In the genomic region with DNA sequence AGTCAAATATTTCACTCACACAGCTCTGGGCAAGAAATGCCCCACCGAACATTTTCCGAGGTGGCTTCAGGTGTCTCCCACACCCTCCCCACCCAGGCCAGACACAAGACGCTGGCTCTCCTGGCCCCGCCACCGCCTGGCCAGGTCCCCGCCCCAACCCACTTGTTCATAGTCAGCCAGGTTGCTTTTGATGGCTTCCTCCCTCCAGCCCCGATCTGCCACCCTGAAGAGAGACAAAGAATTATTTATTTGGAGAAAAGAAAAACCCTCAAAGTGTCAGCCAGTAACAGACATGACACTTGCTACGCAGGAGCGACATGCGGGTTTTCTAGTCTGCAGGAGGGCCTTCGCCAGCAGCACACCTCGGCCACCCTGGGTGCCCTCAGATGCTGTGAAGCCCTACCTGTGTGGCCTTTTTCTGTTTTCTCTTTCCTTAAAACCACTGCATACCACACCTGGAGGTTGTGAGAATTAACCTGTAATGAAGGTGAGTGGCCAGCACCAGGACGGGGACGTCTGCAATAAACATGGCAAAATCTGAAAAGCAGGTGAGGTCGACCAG, we compare ENCODE assay signal across 17 cellular contexts. TPM values are rescaled to one million over a fixed set of nuclear protein-coding genes. Genes with fewer than 3 reads are reported as not detected.
DNase-seq lines count a peak whose midpoint lies in the region; ATAC-seq, FAIRE-seq and TF ChIP-seq lines count a peak whose summit lies in the region.
"Had no signal": no experiment of that assay in that cellular context is flagged by ENCODE, and none has a peak within 500 bp of the region (broad histone marks: within the 10 kb centered on the region; RNA-seq: fewer than 3 reads in every experiment).

No MANE protein-coding gene starts in this region.

- H3K4me1 ChIP-seq in GM12878 (ENCODE audit: control insufficient read depth, insufficient read depth, low read length): peaks cover 72% of the 10 kb centered on the region
- H3K4me1 ChIP-seq in mesodermal cell (ENCODE audit: control insufficient read depth, insufficient read depth, low read length, poor library complexity, severe bottlenecking): peaks cover 43% of the 10 kb centered on the region
- peaks cover 76% of the 10 kb centered on the region for H3K4me1 ChIP-seq in testis
- H3K4me1 ChIP-seq in HepG2 (ENCODE audit: insufficient read depth, low read length): peaks cover 39% of the 10 kb centered on the region

- H2AFZ ChIP-seq in GM12878 (ENCODE audit: control insufficient read depth, low read depth, low read length) (peak overlapping the region; percentile 57), HepG2 (ENCODE audit: low read length) (no peak overlapping the region)

- no peaks in the 10 kb centered on the region for H3K27me3 Mint-ChIP-seq in activated naive CD4-positive, alpha-beta T cell treated with anti-CD3 and anti-CD28 coated beads, Interleukin-2, amount 50 U/mL, for 24 hours

- no peak for DNase-seq in activated naive CD4-positive, alpha-beta T cell (lab: John Stamatoyannopoulos, UW)
- DNase-seq in GM12878 (ENCODE audit: low read depth, low spot score) (no peak), testis (no peak), HepG2 (ENCODE audit: low spot score) (no peak)
- DNase-seq: activated CD8-positive, alpha-beta memory T cell treated with anti-CD3 and anti-CD28 coated beads, Interleukin-2, amount 50 U/mL, for 48 hours; cerebellar nuclear complex; GF-D8; NCI-H187; stimulated activated CD4-positive, alpha-beta T cell treated with anti-CD3 and anti-CD28 coated beads, Interleukin-4, amount 100 ng/mL, for 1 hour; uterus had no signal

- POLR2A ChIA-PET in GM12878 (lab: Charles Lee) (no interaction called here), HepG2 (lab: Yijun Ruan, JAX) (no interaction called here)

- CTCF ChIA-PET in GM12878 (lab: Yijun Ruan, JAX): interaction anchor here (1.4 kb wide), 1 partner anchor 29 kb away, joined by 3 read pairs; no protein-coding TSS in a partner anchor
- CTCF ChIA-PET in HepG2 (lab: Yijun Ruan, JAX; ENCODE audit: low intra/inter-chr PET ratio, low total read pairs): no interaction called here

- TF ChIP-seq CTCF in GM12878 (IDR thresholded peaks at IDR 0.05 in 2 of 3, conservative IDR thresholded peaks at IDR 0.05 in 1 of 3; ENCODE audit: control insufficient read depth in 2 of 3, extremely low read depth in 1 of 3, insufficient read depth in 1 of 3, low read depth in 3 of 3, low read length in 3 of 3) (no peak), testis (IDR thresholded peaks at IDR 0.05) (no peak), HepG2 (CRISPR knock-in tag; IDR thresholded peaks at IDR 0.05) (no peak)

- ATAC-seq in GM12878 (no peak), HG03108 (IDR thresholded peaks at IDR 0.05; ENCODE audit: unreplicated experiment) (no peak), HepG2 (no peak), HG02981 (IDR thresholded peaks at IDR 0.05; ENCODE audit: unreplicated experiment) (no peak)
- ATAC-seq: activated CD4-positive, CD25-positive, alpha-beta regulatory T cell treated with anti-CD3 and anti-CD28 coated beads, Interleukin-2, amount 50 U/mL, for 24 hours had no signal

- H3K27ac Mint-ChIP-seq in activated naive CD4-positive, alpha-beta T cell treated with anti-CD3 and anti-CD28 coated beads, Interleukin-2, amount 50 U/mL, for 24 hours: peak overlapping the region; percentile 68

- peak overlapping the region; percentile 21; the same call in 1 of the 2 replicates for H3K9ac ChIP-seq in GM12878 (ENCODE audit: control insufficient read depth, insufficient read depth, low read length)
- H3K9ac ChIP-seq in HepG2 (ENCODE audit: insufficient read depth, low read depth, low read length): no peak overlapping the region

- TF ChIP-seq EP300 in GM12878 (IDR thresholded peaks at IDR 0.05; ENCODE audit: borderline replicate concordance in 1 of 2, control insufficient read depth in 1 of 2, low read depth in 2 of 2, low read length in 2 of 2) (no peak), HepG2 (IDR thresholded peaks at IDR 0.05; ENCODE audit: low read depth in 2 of 2, low read length in 2 of 2) (no peak), HepG2 (CRISPR knock-in tag; IDR thresholded peaks at IDR 0.05; ENCODE audit: borderline replicate concordance) (no peak)

- H3K79me2 ChIP-seq in GM12878 (ENCODE audit: control insufficient read depth, insufficient read depth, low read length): peaks cover 49% of the 10 kb centered on the region
- peaks cover 7% of the 10 kb centered on the region for H3K79me2 ChIP-seq in HepG2 (ENCODE audit: insufficient read depth, low read length)

- no peak for FAIRE-seq in GM12878 (lab: Jason Lieb, UNC)
- FAIRE-seq in HepG2 (lab: Jason Lieb, UNC): no peak
- FAIRE-seq: H54, RCC 7860 had no signal

- SMC1A ChIA-PET in GM12878 (lab: Charles Lee; ENCODE audit: uncharacterized antibody, unreplicated experiment): interaction anchor here (1.2 to 3.1 kb wide), 3 partner anchors 21 to 28 kb away, joined by 4 to 15 read pairs (median 6); partner anchors contain the start of gene SSBP3

- no peak overlapping the region for H3K4me3 Mint-ChIP-seq in activated naive CD4-positive, alpha-beta T cell treated with anti-CD3 and anti-CD28 coated beads, Interleukin-2, amount 50 U/mL, for 24 hours

- no peaks in the 10 kb centered on the region for H3K27me3 ChIP-seq in GM12878 (replicated peaks in 1 of 2; ENCODE audit: control insufficient read depth in 2 of 2, insufficient read depth in 2 of 2, low read length in 1 of 2)
- no peaks in the 10 kb centered on the region for H3K27me3 ChIP-seq in testis
- H3K27me3 ChIP-seq in HepG2 (ENCODE audit: control insufficient read depth in 1 of 2, insufficient read depth in 2 of 2, low read length in 2 of 2): no peaks in the 10 kb centered on the region
- H3K27me3 ChIP-seq: uterus had no signal

- peak overlapping the region; percentile 79 for H3K4me2 ChIP-seq in GM12878 (ENCODE audit: control insufficient read depth, insufficient read depth)
- H3K4me2 ChIP-seq in HepG2 (ENCODE audit: low read depth, low read length): no peak overlapping the region

- peak overlapping the region; percentile 93 for H3K27ac ChIP-seq in GM12878 (ENCODE audit: control insufficient read depth, insufficient read depth)
- peak overlapping the region; percentile 93 for H3K27ac ChIP-seq in mesodermal cell (ENCODE audit: low read depth, low read length, severe bottlenecking)
- H3K27ac ChIP-seq in testis: peak overlapping the region; percentile 22 to 33
- H3K27ac ChIP-seq in HepG2 (ENCODE audit: extremely low read length, insufficient read depth, low read length): no peak overlapping the region

- TF ChIP-seq POLR2A in GM12878 (IDR thresholded peaks at IDR 0.05; ENCODE audit: low read depth, low read length): no peak
- TF ChIP-seq POLR2A in testis (IDR thresholded peaks at IDR 0.05): no peak
- no peak for TF ChIP-seq POLR2A in HepG2 (IDR thresholded peaks at IDR 0.05; ENCODE audit: insufficient read depth in 1 of 2, low read depth in 2 of 2, low read length in 2 of 2)

- H3K36me3 ChIP-seq in GM12878 (ENCODE audit: control insufficient read depth in 2 of 2, insufficient read depth in 2 of 2, low read length in 1 of 2) (peaks cover 0 to 2% of the 10 kb centered on the region in 2 experiments; a peak in 2 of 4 replicates), mesodermal cell (ENCODE audit: control insufficient read depth, insufficient read depth, low read length) (peaks cover 56% of the 10 kb centered on the region), testis (ENCODE audit: low read depth, missing control alignments) (no peaks in the 10 kb centered on the region), HepG2 (replicated peaks in 1 of 2; ENCODE audit: control insufficient read depth in 1 of 2, insufficient read depth in 2 of 2, low read length in 2 of 2) (peaks cover 3 to 5% of the 10 kb centered on the region in 2 experiments; a peak in 4 of 5 replicates)
- H3K36me3 ChIP-seq: uterus had no signal

- in situ Hi-C loops in GM12878 (cut with MboI): no loop called here
- in situ Hi-C loops in HepG2 (cut with HindIII; ENCODE audit: extremely low pct_ligation_motif_present, low pct_unique_long_range_greater_than_20kb): no loop called here

- H3K4me1 Mint-ChIP-seq in activated naive CD4-positive, alpha-beta T cell treated with anti-CD3 and anti-CD28 coated beads, Interleukin-2, amount 50 U/mL, for 24 hours: peaks cover 71% of the 10 kb centered on the region

- H3K36me3 Mint-ChIP-seq in activated naive CD4-positive, alpha-beta T cell treated with anti-CD3 and anti-CD28 coated beads, Interleukin-2, amount 50 U/mL, for 24 hours: peaks cover 4% of the 10 kb centered on the region

- BruUV-seq in GM12878 (replicated peaks; lab: Mats Ljungman, UMichigan): no TSS peak
- no TSS peak for BruUV-seq in HepG2 (replicated peaks; lab: Mats Ljungman, UMichigan)

- H3K9me3 ChIP-seq in GM12878 (replicated peaks; ENCODE audit: control insufficient read depth, insufficient read depth, low read length) (no peaks in the 10 kb centered on the region), mesodermal cell (ENCODE audit: control insufficient read depth, low read length) (no peaks in the 10 kb centered on the region), testis (no peaks in the 10 kb centered on the region), HepG2 (ENCODE audit: low read length) (no peaks in the 10 kb centered on the region)
- H3K9me3 ChIP-seq: uterus had no signal

- no peaks in the 10 kb centered on the region for H3K9me3 Mint-ChIP-seq in activated naive CD4-positive, alpha-beta T cell treated with anti-CD3 and anti-CD28 coated beads, Interleukin-2, amount 50 U/mL, for 24 hours

- intact Hi-C loops in GM12878 (cut with micrococcal nuclease; ENCODE audit: unreplicated experiment): no loop called here
- intact Hi-C loops in testis (cut with DNase I; ENCODE audit: low total_unique reads): no loop called here
- intact Hi-C loops in HepG2 (cut with micrococcal nuclease; ENCODE audit: unreplicated experiment): no loop called here

- TF ChIP-seq RAD21 in GM12878 (IDR thresholded peaks at IDR 0.05; ENCODE audit: insufficient read depth, low read depth, low read length) (no peak), HepG2 (CRISPR knock-in tag; IDR thresholded peaks at IDR 0.05) (no peak)

- H4K20me1 ChIP-seq in GM12878 (ENCODE audit: control insufficient read depth, insufficient read depth) (no peaks in the 10 kb centered on the region), HepG2 (ENCODE audit: insufficient read depth, low read length) (no peaks in the 10 kb centered on the region; the same call in none of the 2 replicates)

- H3K4me3 ChIP-seq in GM12878 (no peak overlapping the region), mesodermal cell (ENCODE audit: extremely low read depth, insufficient read depth, low read length, poor library complexity, severe bottlenecking) (no peak overlapping the region), testis (no peak overlapping the region), HepG2 (replicated peaks in 1 of 3; ENCODE audit: insufficient read depth in 1 of 3, low read depth in 2 of 3, low read length in 3 of 3) (no peak overlapping the region)
- H3K4me3 ChIP-seq: uterus had no signal

- 91% methylated on average over 15 of the region's 15 CpGs for WGBS in GM12878 (ENCODE audit: insufficient coverage, insufficient replicate concordance, low lambda C conversion rate, missing lambda C conversion rate)
- WGBS in mesodermal cell (ENCODE audit: insufficient coverage in 2 of 2), 2 experiments: 59 to 60% methylated on average over 9 of the region's 15 CpGs
- WGBS in testis, 2 donors: 69 to 79% methylated on average over 15 of the region's 15 CpGs
- 92% methylated on average over 15 of the region's 15 CpGs for WGBS in HepG2 (ENCODE audit: low lambda C conversion rate)

- RAD21 ChIA-PET in GM12878 (lab: Charles Lee; ENCODE audit: unreplicated experiment): interaction anchor here (0.9 kb wide), 1 partner anchor 27 kb away, joined by 4 read pairs; the partner anchor contains the start of gene SSBP3

RNA-seq across cellular contexts. Expression of gene SSBP3, which starts 27.2 kb away (rescaled TPM):
- total RNA-seq in GM12878 (2013; cell fraction: nucleolus; rRNA removed): 27.4 and 27.5 TPM in 2 replicates
- total RNA-seq in GM12878 (2014; rRNA removed) (15.8 and 16.1 TPM in 2 replicates), GM12878 (2014; rRNA removed; fragmentation: Illumina TruSeq; extraction: Trizol) (16.7 and 21.5 TPM in 2 replicates), GM12878 (2021) (50.4 and 51.7 TPM in 2 replicates), testis (10 to 100 TPM; 91.6 to 99.0 TPM), HepG2 (2016; rRNA removed; fragmentation: Illumina TruSeq; extraction: Trizol) (7.5 and 8.5 TPM in 2 replicates)
- 10.0 TPM for polyA plus RNA-seq in GM12878 (2011; ENCODE audit: low read depth)
- polyA plus RNA-seq in GM12878 (2011; rRNA removed) (8.1 and 18.0 TPM in 2 replicates), GM12878 (2014; fragmentation: Illumina TruSeq; extraction: Trizol) (38.8 and 40.3 TPM in 2 replicates), GM12878 (2014; fragmentation: Nextera tagmentation; extraction: Ambion mirVana) (1 to 10 TPM; 4.1 to 7.9 TPM), GM12878 (2014; rRNA removed) (30.1 and 41.9 TPM in 2 replicates), GM12878 (2016; fragmentation: Nextera tagmentation; extraction: Ambion mirVana) (1 to 10 TPM; 6.4 to 6.6 TPM), testis (ENCODE audit: insufficient read depth, low read depth, low replicate concordance) (88.8 TPM), HepG2 (2011; rRNA removed) (17.6 and 19.0 TPM in 2 replicates)
- polyA plus RNA-seq in GM12878 (2011; cell fraction: cytosol; rRNA removed): 15.5 and 16.6 TPM in 2 replicates
- polyA plus RNA-seq in GM12878 (2011; cell fraction: nucleus; rRNA removed): 31.4 and 44.2 TPM in 2 replicates
- polyA plus RNA-seq in GM12878 (2012): 22.0 and 30.8 TPM in 2 replicates
- polyA minus RNA-seq in GM12878 (2011; rRNA and poly(A)+ RNA removed): 9.3 and 10.4 TPM in 2 replicates
- polyA minus RNA-seq in GM12878 (2011; cell fraction: cytosol; rRNA and poly(A)+ RNA removed): 7.1 and 10.2 TPM in 2 replicates
- 3.7 and 11.5 TPM in 2 replicates for polyA minus RNA-seq in GM12878 (2011; cell fraction: nucleus; rRNA and poly(A)+ RNA removed)
- 141 TPM for polyA plus RNA-seq in mesodermal cell (2013, experiment 1 of 2)
- polyA plus RNA-seq in mesodermal cell (2013, experiment 2 of 2): 120 TPM
- total RNA-seq in HepG2 (2016; cell fraction: cytosol; rRNA removed; fragmentation: Illumina TruSeq; extraction: Trizol; ENCODE audit: low read depth): 2.4 and 2.6 TPM in 2 replicates
- 5.0 and 9.0 TPM in 2 replicates for total RNA-seq in HepG2 (2016; cell fraction: insoluble cytoplasmic fraction; rRNA removed; fragmentation: Illumina TruSeq; extraction: Trizol)
- 6.8 and 7.0 TPM in 2 replicates for total RNA-seq in HepG2 (2016; cell fraction: membrane; rRNA removed; fragmentation: Illumina TruSeq; extraction: Trizol)
- 5.3 and 6.3 TPM in 2 replicates for total RNA-seq in HepG2 (2016; cell fraction: nucleus; rRNA removed; fragmentation: Illumina TruSeq; extraction: Trizol)
- polyA plus RNA-seq in HepG2 (2011; cell fraction: cytosol; rRNA removed): 9.4 and 10.6 TPM in 2 replicates
- polyA plus RNA-seq in HepG2 (2011; cell fraction: nucleus; rRNA removed): 24.9 and 30.2 TPM in 2 replicates
- 22.3 and 30.4 TPM in 2 replicates for polyA plus RNA-seq in HepG2 (2012)
- 6.1 and 8.0 TPM in 2 replicates for polyA plus RNA-seq in HepG2 (2016; cell fraction: cytosol; fragmentation: Illumina TruSeq; extraction: Trizol; ENCODE audit: low read depth)
- polyA plus RNA-seq in HepG2 (2016; cell fraction: insoluble cytoplasmic fraction; fragmentation: Illumina TruSeq; extraction: Trizol; ENCODE audit: low read depth): 20.5 and 26.0 TPM in 2 replicates
- 15.7 and 18.4 TPM in 2 replicates for polyA plus RNA-seq in HepG2 (2016; cell fraction: membrane; fragmentation: Illumina TruSeq; extraction: Trizol; ENCODE audit: low read depth)
- polyA plus RNA-seq in HepG2 (2016; cell fraction: nucleus; fragmentation: Illumina TruSeq; extraction: Trizol; ENCODE audit: insufficient read depth, low read depth): 25.5 and 27.3 TPM in 2 replicates
- polyA minus RNA-seq in HepG2 (2011; rRNA and poly(A)+ RNA removed; ENCODE audit: low replicate concordance): 10.9 and 15.9 TPM in 2 replicates
- polyA minus RNA-seq in HepG2 (2011; cell fraction: cytosol; rRNA and poly(A)+ RNA removed): 6.2 and 9.2 TPM in 2 replicates
- polyA minus RNA-seq in HepG2 (2011; cell fraction: nucleus; rRNA and poly(A)+ RNA removed): 6.8 and 9.6 TPM in 2 replicates
